Comparison of ENCODE assay signal across 33 cellular contexts in genomic region chr11:34773211-34773610, GRCh38.
"Had no signal": no experiment of that assay in that cellular context is flagged by ENCODE, and none has a peak within 500 bp of the region (broad histone marks: within the 10 kb centered on the region; RNA-seq: fewer than 3 reads in every experiment).

No MANE protein-coding gene starts in this region.

- H3K27ac ChIP-seq: ascending aorta, PC-9, RWPE1, WERI-Rb-1 had no signal

- H3K9me3 ChIP-seq: ascending aorta had no signal

- DNase-seq: activated CD4-positive, alpha-beta memory T cell treated with anti-CD3 and anti-CD28 coated beads, Interleukin-2, amount 10 ng/mL, durations not matched to agents 7 days and 5 days; activated CD4-positive, alpha-beta T cell treated with anti-CD3 and anti-CD28 coated beads for 1 hour; activated CD4-positive, alpha-beta T cell treated with anti-CD3 and anti-CD28 coated beads for 48 hours; activated CD4-positive, CD25-positive, alpha-beta regulatory T cell; activated CD8-positive, alpha-beta memory T cell treated with anti-CD3 and anti-CD28 coated beads for 24 hours; activated CD8-positive, alpha-beta memory T cell treated with anti-CD3 and anti-CD28 coated beads, Interleukin-2, amount 10 ng/mL, durations not matched to agents 7 days and 5 days; activated CD8-positive, alpha-beta memory T cell treated with anti-CD3 and anti-CD28 coated beads, Interleukin-2, amount 50 U/mL, for 48 hours; activated effector memory CD4-positive, alpha-beta T cell treated with Interleukin-2 at 50 U/mL for 16 hours; activated naive CD4-positive, alpha-beta T cell; activated naive CD4-positive, alpha-beta T cell treated with anti-CD3 and anti-CD28 coated beads, Interleukin-2, amount 50 U/mL, for 16 hours; activated naive CD8-positive, alpha-beta T cell treated with anti-CD3 and anti-CD28 coated beads for 36 hours; activated T-cell treated with anti-CD3 and anti-CD28 coated beads, Interleukin-2, amount 50 U/mL, for 48 hours; amygdala; Karpas-422; NCI-H1105 treated with DMSO at 0.1 percent for 48 hours; NCI-H1436 treated with DMSO at 0.1 percent for 48 hours; NCI-H1694 treated with DMSO at 0.1 percent for 48 hours; NCI-H2029; NCI-H2171; NCI-H510A; NCI-H526; NCI-H748 treated with DMSO at 0.1 percent for 48 hours; NK-92 treated with Interleukin-12 subunit alpha and Interleukin-12 subunit beta, amount 100 ng/mL, for 24 hours; SIG-M5; SW 1271; T1000; WERI-Rb-1 had no signal

- H3K4me3 ChIP-seq: ascending aorta, K562, PC-9 had no signal

- H3K27ac Mint-ChIP-seq: activated CD4-positive, alpha-beta memory T cell treated with anti-CD3 and anti-CD28 coated beads, Interleukin-2, amount 10 ng/mL, durations not matched to agents 7 days and 5 days; activated CD8-positive, alpha-beta memory T cell treated with anti-CD3 and anti-CD28 coated beads, Interleukin-2, amount 10 ng/mL, durations not matched to agents 7 days and 5 days; activated naive CD8-positive, alpha-beta T cell treated with anti-CD3 and anti-CD28 coated beads for 36 hours; brain had no signal

- H3K4me1 Mint-ChIP-seq: activated CD4-positive, alpha-beta memory T cell treated with anti-CD3 and anti-CD28 coated beads, Interleukin-2, amount 10 ng/mL, durations not matched to agents 7 days and 5 days; activated CD8-positive, alpha-beta memory T cell treated with anti-CD3 and anti-CD28 coated beads, Interleukin-2, amount 10 ng/mL, durations not matched to agents 7 days and 5 days; central memory CD8-positive, alpha-beta T cell had no signal

- H3K27me3 Mint-ChIP-seq: brain had no signal

- H3K36me3 Mint-ChIP-seq: activated CD8-positive, alpha-beta memory T cell treated with anti-CD3 and anti-CD28 coated beads, Interleukin-2, amount 10 ng/mL, durations not matched to agents 7 days and 5 days; activated naive CD8-positive, alpha-beta T cell treated with anti-CD3 and anti-CD28 coated beads for 36 hours had no signal

- H3K27me3 ChIP-seq: ascending aorta had no signal

- H3K36me3 ChIP-seq: ascending aorta, WERI-Rb-1 had no signal

- H3K4me3 Mint-ChIP-seq: activated CD4-positive, alpha-beta memory T cell treated with anti-CD3 and anti-CD28 coated beads, Interleukin-2, amount 10 ng/mL, durations not matched to agents 7 days and 5 days; activated CD8-positive, alpha-beta memory T cell treated with anti-CD3 and anti-CD28 coated beads, Interleukin-2, amount 10 ng/mL, durations not matched to agents 7 days and 5 days; activated naive CD8-positive, alpha-beta T cell treated with anti-CD3 and anti-CD28 coated beads for 36 hours; brain; central memory CD8-positive, alpha-beta T cell had no signal

- H2AFZ ChIP-seq: PC-9 had no signal

- H3K9me3 Mint-ChIP-seq: activated CD4-positive, alpha-beta memory T cell treated with anti-CD3 and anti-CD28 coated beads, Interleukin-2, amount 10 ng/mL, durations not matched to agents 7 days and 5 days; activated naive CD8-positive, alpha-beta T cell treated with anti-CD3 and anti-CD28 coated beads for 36 hours; central memory CD8-positive, alpha-beta T cell had no signal

- H3K4me1 ChIP-seq: ascending aorta had no signal
